In genomic region chr10:8912108-8912507, GRCh38 we compare ENCODE assay signal across 30 cellular contexts.
"Had no signal": no experiment of that assay in that cellular context is flagged by ENCODE, and none has a peak within 500 bp of the region (broad histone marks: within the 10 kb centered on the region; RNA-seq: fewer than 3 reads in every experiment).

No MANE protein-coding gene starts in this region.

- ATAC-seq: activated CD4-positive, alpha-beta T cell treated with anti-CD3 and anti-CD28 coated beads for 36 hours; activated CD8-positive, alpha-beta T cell treated with anti-CD3 and anti-CD28 coated beads, Interleukin-2, amount 10 ng/mL, durations not matched to agents 7 days and 5 days; activated T-cell treated with anti-CD3 and anti-CD28 coated beads, Interleukin-2, amount 50 U/mL, for 4 hours; K562; Panc1; Right ventricle myocardium inferior; T-cell had no signal

- H3K27me3 ChIP-seq: adrenal gland had no signal

- H3K27ac ChIP-seq: adrenal gland, SK-N-MC, VCaP had no signal

- H3K9me3 ChIP-seq: adrenal gland had no signal

- H3K4me1 ChIP-seq: adrenal gland had no signal

- H3K36me3 ChIP-seq: adrenal gland had no signal

- H3K4me3 ChIP-seq: adrenal gland, K562, SK-N-MC had no signal

- DNase-seq: activated CD4-positive, alpha-beta T cell treated with anti-CD3 and anti-CD28 coated beads for 36 hours; activated CD4-positive, alpha-beta T cell treated with anti-CD3 and anti-CD28 coated beads, Interleukin-2, amount 50 U/mL, for 1 hour; activated CD8-positive, alpha-beta T cell treated with anti-CD3 and anti-CD28 coated beads, Interleukin-2, amount 10 ng/mL, durations not matched to agents 7 days and 5 days; activated gamma-delta T cell; activated naive CD4-positive, alpha-beta T cell treated with anti-CD3 and anti-CD28 coated beads for 36 hours; activated naive CD8-positive, alpha-beta T cell treated with anti-CD3 and anti-CD28 coated beads for 36 hours; activated T-cell treated with anti-CD3 and anti-CD28 coated beads, Interleukin-2, amount 50 U/mL, for 4 hours; adrenal gland; anterior cingulate cortex; cerebellar nuclear complex; Karpas-422; MM.1S; NCI-H146; NCI-H1930; NCI-H2107; NCI-H2171 treated with DMSO at 0.1 percent for 48 hours; NCI-H226; NCI-H526; NCI-H82; NK-92 treated with Interleukin-12 subunit alpha and Interleukin-12 subunit beta, amount 100 ng/mL, for 24 hours; OCI-M1; RPMI8226; T-cell; T-helper 2 cell; T1000 had no signal

- FAIRE-seq: K562 had no signal
